In genomic region chr10:119653209-119653608, GRCh38 we compare ENCODE assay signal across 9 cellular contexts. TPM values are rescaled to one million over a fixed set of nuclear protein-coding genes. Genes with fewer than 3 reads are reported as not detected.
DNase-seq lines count a peak whose midpoint lies in the region; ATAC-seq and TF ChIP-seq lines count a peak whose summit lies in the region.
"Had no signal": no experiment of that assay in that cellular context is flagged by ENCODE, and none has a peak within 500 bp of the region (broad histone marks: within the 10 kb centered on the region; RNA-seq: fewer than 3 reads in every experiment).

No MANE protein-coding gene starts in this region.

- no peak for TF ChIP-seq POLR2A in gastrocnemius medialis (IDR thresholded peaks at IDR 0.05)
- TF ChIP-seq POLR2A in GM18505 (IDR thresholded peaks at IDR 0.05; ENCODE audit: borderline replicate concordance, extremely low read depth, insufficient read depth, insufficient read length), result no peak

- H3K27ac ChIP-seq in gastrocnemius medialis, result peak overlapping the region; percentile 91 to 99 (median 97)
- no peak overlapping the region for H3K27ac ChIP-seq in OCI-LY7 (ENCODE audit: low read depth, low read length, poor library complexity, severe bottlenecking)

- H3K79me2 ChIP-seq in OCI-LY7 (ENCODE audit: insufficient read depth, low read depth, low read length), result no peaks in the 10 kb centered on the region

- POLR2A ChIA-PET in OCI-LY7 (lab: Charles Lee), result interaction anchor here (0.5 to 1.5 kb wide), 3 partner anchors 9 to 939 kb away, joined by 3 to 4 read pairs (median 3); no protein-coding TSS in a partner anchor

- peak overlapping the region; percentile 73 for H3K4me3 ChIP-seq in HFF-Myc (replicated peaks; ENCODE audit: low read depth, low read length)
- peak overlapping the region; percentile 85 for H3K4me3 ChIP-seq in WI38 (ENCODE audit: low read depth, low read length)
- H3K4me3 ChIP-seq in fibroblast of mammary gland (ENCODE audit: control insufficient read depth, low read depth, low read length), result peak overlapping the region; percentile 70
- H3K4me3 ChIP-seq in gastrocnemius medialis, result peak overlapping the region; percentile 80 to 85 (median 80)
- no peak overlapping the region for H3K4me3 ChIP-seq in OCI-LY7 (ENCODE audit: low read depth, low read length, poor library complexity, severe bottlenecking)

- H3K36me3 ChIP-seq in gastrocnemius medialis (no peaks in the 10 kb centered on the region), OCI-LY7 (ENCODE audit: insufficient read depth, low read length) (no peaks in the 10 kb centered on the region)

- no peak for TF ChIP-seq CTCF in HFF-Myc (IDR thresholded peaks at IDR 0.05; ENCODE audit: low read depth, low read length, missing control alignments)
- TF ChIP-seq CTCF in WI38 (IDR thresholded peaks at IDR 0.05; ENCODE audit: low read depth, low read length), result no peak
- TF ChIP-seq CTCF in fibroblast of mammary gland (conservative IDR thresholded peaks at IDR 0.05; ENCODE audit: control insufficient read depth, insufficient read depth, low read depth, low read length), result no peak
- TF ChIP-seq CTCF in gastrocnemius medialis (IDR thresholded peaks at IDR 0.05 in 4 of 5, conservative IDR thresholded peaks at IDR 0.05 in 1 of 5), result no peak
- TF ChIP-seq CTCF in OCI-LY7 (conservative IDR thresholded peaks at IDR 0.05; ENCODE audit: low read length), result no peak

- intact Hi-C loops in gastrocnemius medialis (cut with DNase I; ENCODE audit: low total_unique reads) (loop anchor here (10.0 kb wide), 1 partner anchor 628 kb away; the partner anchor contains the start of gene NANOS1), OCI-LY7 (cut with micrococcal nuclease; ENCODE audit: unreplicated experiment) (loop anchor here (5.0 kb wide), 1 partner anchor 56 kb away; the partner anchor contains the start of gene TIAL1)

- H3K27me3 ChIP-seq in gastrocnemius medialis, result no peaks in the 10 kb centered on the region

- CTCF ChIA-PET in OCI-LY7 (lab: Charles Lee; ENCODE audit: unreplicated experiment), result no interaction called here

- no peaks in the 10 kb centered on the region for H4K20me1 ChIP-seq in OCI-LY7 (ENCODE audit: insufficient read depth, low read length)

- DNase-seq in HFF-Myc (ENCODE audit: extremely low read depth, low read depth) (no peak), fibroblast of mammary gland (ENCODE audit: low read depth) (no peak), gastrocnemius medialis (no peak), H4 (ENCODE audit: low spot score) (no peak), NAMALWA (ENCODE audit: low spot score) (no peak), OCI-LY7 (ENCODE audit: low spot score) (no peak)
- DNase-seq: amygdala had no signal

- no peak overlapping the region for H2AFZ ChIP-seq in OCI-LY7 (ENCODE audit: low read length)

- H3K4me1 ChIP-seq in gastrocnemius medialis (peaks cover 42 to 50% of the 10 kb centered on the region in 2 donors), OCI-LY7 (ENCODE audit: insufficient read depth, low read length, poor library complexity, severe bottlenecking) (peaks cover 16% of the 10 kb centered on the region)

- H3K9me3 ChIP-seq in gastrocnemius medialis (no peaks in the 10 kb centered on the region), OCI-LY7 (ENCODE audit: low read length) (no peaks in the 10 kb centered on the region)

- no TSS peak for BruUV-seq in OCI-LY7 (replicated peaks; lab: Mats Ljungman, UMichigan)

- in situ Hi-C loops in gastrocnemius medialis (cut with MboI; ENCODE audit: low sequenced_read_pairs in 4 of 4), result loop anchor here in 1 of 4 donors (10.0 kb wide), 1 partner anchor 58 kb away; the partner anchor contains the start of gene TIAL1

- ATAC-seq in gastrocnemius medialis (no peak), GM18505 (IDR thresholded peaks at IDR 0.05; ENCODE audit: unreplicated experiment) (no peak)

- no peak overlapping the region for H3K4me2 ChIP-seq in OCI-LY7 (ENCODE audit: low read length)

- no peaks in the 10 kb centered on the region for H3K9me2 ChIP-seq in OCI-LY7 (ENCODE audit: insufficient read depth, low read length)

RNA-seq across cellular contexts. Expression of gene BAG3, which starts 2.0 kb away (rescaled TPM):
- total RNA-seq in gastrocnemius medialis (100 to 1,000 TPM; 337 to 626 (median 393) TPM), OCI-LY7 (2022) (2.4 and 2.6 TPM in 2 replicates)
- 8.8 and 10.7 TPM in 2 replicates for total RNA-seq in H4 (2014; rRNA removed; shearing (Covaris generic))
- 0.41 and 1.9 TPM in 2 replicates for total RNA-seq in OCI-LY7 (2014; rRNA removed; shearing (Covaris generic))

RNA-seq across cellular contexts. Expression of gene TIAL1, which starts 56.4 kb away (rescaled TPM):
- total RNA-seq in gastrocnemius medialis (10 to 100 TPM; 50.5 to 81.5 (median 68.4) TPM), OCI-LY7 (2022) (172 and 174 TPM in 2 replicates)
- total RNA-seq in H4 (2014; rRNA removed; shearing (Covaris generic)), result 37.9 and 51.4 TPM in 2 replicates
- total RNA-seq in OCI-LY7 (2014; rRNA removed; shearing (Covaris generic)), result 61.1 and 67.6 TPM in 2 replicates

Comparison
In these comparisons a context has a peak if more than half of its experiments do, and no peak if none do; other contexts are left out.
1. RNA of gene BAG3, which starts 2.0 kb away (total RNA-seq): 337 to 626 TPM in gastrocnemius medialis; 8.8 to 10.7 TPM in H4 and 0.41 to 2.6 TPM in OCI-LY7; every median in the first group is over 10 times any median in the second.